ENCODE assay signal across 15 cellular contexts in the genomic region with DNA sequence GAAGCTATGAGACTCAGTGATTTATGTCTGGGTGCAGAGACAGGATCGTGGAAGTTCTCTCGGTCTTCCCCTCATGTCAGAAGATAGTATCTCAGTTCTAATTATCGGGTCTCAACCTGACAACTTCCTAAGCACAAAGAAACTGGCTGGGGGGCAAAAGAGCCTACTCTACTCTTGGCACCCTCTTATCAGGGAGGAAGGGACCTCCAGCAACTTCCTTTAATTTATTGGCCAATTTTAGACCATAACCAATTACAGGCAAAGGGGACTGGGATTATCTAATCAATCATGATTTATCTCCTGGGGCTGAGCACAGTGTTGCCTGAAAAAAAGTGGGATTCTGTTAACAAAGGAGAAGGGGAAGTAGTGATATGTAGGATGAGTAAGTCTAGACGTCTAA.
"Had no signal": no experiment of that assay in that cellular context is flagged by ENCODE, and none has a peak within 500 bp of the region (broad histone marks: within the 10 kb centered on the region; RNA-seq: fewer than 3 reads in every experiment).

No MANE protein-coding gene starts in this region.

- DNase-seq: activated CD4-positive, alpha-beta memory T cell treated with anti-CD3 and anti-CD28 coated beads for 36 hours; activated gamma-delta T cell; activated T-cell treated with anti-CD3 and anti-CD28 coated beads, Interleukin-2, amount 50 U/mL, for 48 hours; amygdala; foreskin keratinocyte; left colon; naive B cell; posterior cingulate gyrus; stimulated activated CD4-positive, alpha-beta T cell treated with anti-CD3 and anti-CD28 coated beads, Interleukin-15, amount 100 ng/mL, for 24 hours; stimulated activated CD4-positive, alpha-beta T cell treated with anti-CD3 and anti-CD28 coated beads, Interleukin-4, amount 100 ng/mL, for 4 hours; stomach had no signal

- H3K27ac ChIP-seq: foreskin keratinocyte, stomach, thoracic aorta had no signal

- H3K4me3 ChIP-seq: lung, stomach, thoracic aorta had no signal

- FAIRE-seq: TTC549 had no signal

- H3K27me3 ChIP-seq: foreskin keratinocyte had no signal

- H3K36me3 ChIP-seq: thoracic aorta had no signal

- H3K9me3 ChIP-seq: stomach, thoracic aorta had no signal

- ATAC-seq: activated CD4-positive, CD25-positive, alpha-beta regulatory T cell treated with anti-CD3 and anti-CD28 coated beads, Interleukin-2, amount 50 U/mL, for 24 hours; foreskin keratinocyte; left colon had no signal
